Comparison of ENCODE assay signal across 15 cellular contexts in genomic region chr6:111683126-111683525, GRCh38.
DNase-seq lines count a peak whose midpoint lies in the region; ATAC-seq and TF ChIP-seq lines count a peak whose summit lies in the region.
"Had no signal": no experiment of that assay in that cellular context is flagged by ENCODE, and none has a peak within 500 bp of the region (broad histone marks: within the 10 kb centered on the region; RNA-seq: fewer than 3 reads in every experiment).

No MANE protein-coding gene starts in this region.

- DNase-seq in activated naive CD8-positive, alpha-beta T cell treated with anti-CD3 and anti-CD28 coated beads, Interleukin-2, amount 50 U/mL, for 24 hours = no peak
- DNase-seq in endothelial cell (ENCODE audit: low spot score) = no peak
- DNase-seq in osteoblast (ENCODE audit: insufficient read length, low spot score, missing footprints) = no peak
- DNase-seq in upper lobe of right lung = no peak
- DNase-seq in inferior parietal cortex (ENCODE audit: extremely low spot score) = no peak
- no peak for DNase-seq in left colon
- no peak for DNase-seq in NCI-H2171 treated with DMSO at 0.1 percent for 48 hours (lab: John Stamatoyannopoulos, UW)
- DNase-seq: body of pancreas; islet precursor cell; NCI-H2081 treated with DMSO at 0.1 percent for 48 hours; stimulated activated naive B cell treated with anti-CD40 and anti-IgM and Interleukin-4, amounts not matched to agents 10 μg/mL and 1 μg/mL and 100 μg/mL, for 72 hours had no signal

- H3K4me2 ChIP-seq in osteoblast (ENCODE audit: insufficient read depth, low read length) = peak overlapping the region; percentile 36
- H3K4me2 ChIP-seq: KMS-11 had no signal

- H3K27ac ChIP-seq in osteoblast (ENCODE audit: low read depth, low read length) = peak overlapping the region; percentile 92
- H3K27ac ChIP-seq in upper lobe of right lung = peak overlapping the region; percentile 70
- H3K27ac ChIP-seq: KMS-11 had no signal

- peaks cover 68% of the 10 kb centered on the region for H3K4me1 Mint-ChIP-seq in activated naive CD8-positive, alpha-beta T cell (ENCODE audit: low read depth)
- peaks cover 64% of the 10 kb centered on the region for H3K4me1 Mint-ChIP-seq in activated naive CD8-positive, alpha-beta T cell treated with anti-CD3 and anti-CD28 coated beads, Interleukin-2, amount 50 U/mL, for 24 hours
- H3K4me1 Mint-ChIP-seq in endothelial cell (ENCODE audit: unreplicated experiment) = peaks cover 51% of the 10 kb centered on the region

- peaks cover 27% of the 10 kb centered on the region for H3K36me3 ChIP-seq in osteoblast (ENCODE audit: insufficient read depth, low read length)
- H3K36me3 ChIP-seq in upper lobe of right lung = no peaks in the 10 kb centered on the region

- peak overlapping the region; percentile 72 for H3K27ac Mint-ChIP-seq in activated naive CD8-positive, alpha-beta T cell
- H3K27ac Mint-ChIP-seq in activated naive CD8-positive, alpha-beta T cell treated with anti-CD3 and anti-CD28 coated beads, Interleukin-2, amount 50 U/mL, for 24 hours = no peak overlapping the region
- peak overlapping the region; percentile 81 for H3K27ac Mint-ChIP-seq in endothelial cell (ENCODE audit: unreplicated experiment)
- H3K27ac Mint-ChIP-seq: stimulated activated naive B cell treated with anti-CD40 and anti-IgM and Interleukin-4, amounts not matched to agents 10 μg/mL and 1 μg/mL and 100 μg/mL, for 72 hours had no signal

- H3K9me3 ChIP-seq in osteoblast (ENCODE audit: low read depth, low read length) (no peaks in the 10 kb centered on the region), upper lobe of right lung (no peaks in the 10 kb centered on the region)
- H3K9me3 ChIP-seq: body of pancreas had no signal

- no peaks in the 10 kb centered on the region for H3K27me3 ChIP-seq in osteoblast (ENCODE audit: insufficient read depth, low read length)
- no peaks in the 10 kb centered on the region for H3K27me3 ChIP-seq in upper lobe of right lung
- H3K27me3 ChIP-seq: body of pancreas had no signal

- peaks cover 6% of the 10 kb centered on the region for H4K20me1 ChIP-seq in osteoblast (ENCODE audit: insufficient read depth, low read length)

- H3K36me3 Mint-ChIP-seq in activated naive CD8-positive, alpha-beta T cell = peaks cover 29% of the 10 kb centered on the region
- H3K36me3 Mint-ChIP-seq in activated naive CD8-positive, alpha-beta T cell treated with anti-CD3 and anti-CD28 coated beads, Interleukin-2, amount 50 U/mL, for 24 hours (ENCODE audit: low read depth) = peaks cover 86% of the 10 kb centered on the region
- H3K36me3 Mint-ChIP-seq in endothelial cell (ENCODE audit: low read depth, unreplicated experiment) = peaks cover 69% of the 10 kb centered on the region

- TF ChIP-seq CTCF in endothelial cell (IDR thresholded peaks at IDR 0.05; ENCODE audit: unreplicated experiment) (no peak), osteoblast (IDR thresholded peaks at IDR 0.05; ENCODE audit: extremely low read depth, low read depth, low read length) (no peak), upper lobe of right lung (IDR thresholded peaks at IDR 0.05) (no peak)

- H3K4me3 ChIP-seq in osteoblast (ENCODE audit: insufficient read depth, low read length) = no peak overlapping the region
- H3K4me3 ChIP-seq in upper lobe of right lung = no peak overlapping the region
- H3K4me3 ChIP-seq: body of pancreas had no signal

- H3K4me1 ChIP-seq in osteoblast (ENCODE audit: insufficient read depth, low read length) = peaks cover 29% of the 10 kb centered on the region
- H3K4me1 ChIP-seq in upper lobe of right lung = peaks cover 41% of the 10 kb centered on the region

- no peaks in the 10 kb centered on the region for H3K27me3 Mint-ChIP-seq in activated naive CD8-positive, alpha-beta T cell
- H3K27me3 Mint-ChIP-seq in activated naive CD8-positive, alpha-beta T cell treated with anti-CD3 and anti-CD28 coated beads, Interleukin-2, amount 50 U/mL, for 24 hours = no peaks in the 10 kb centered on the region
- H3K27me3 Mint-ChIP-seq in endothelial cell (ENCODE audit: unreplicated experiment) = peaks cover 10% of the 10 kb centered on the region
- H3K27me3 Mint-ChIP-seq: stimulated activated naive B cell treated with anti-CD40 and anti-IgM and Interleukin-4, amounts not matched to agents 10 μg/mL and 1 μg/mL and 100 μg/mL, for 72 hours had no signal

- no peaks in the 10 kb centered on the region for H3K9me3 Mint-ChIP-seq in activated naive CD8-positive, alpha-beta T cell (ENCODE audit: low read depth)
- no peaks in the 10 kb centered on the region for H3K9me3 Mint-ChIP-seq in activated naive CD8-positive, alpha-beta T cell treated with anti-CD3 and anti-CD28 coated beads, Interleukin-2, amount 50 U/mL, for 24 hours
- no peaks in the 10 kb centered on the region for H3K9me3 Mint-ChIP-seq in endothelial cell (ENCODE audit: unreplicated experiment)
- H3K9me3 Mint-ChIP-seq: neural crest cell; stimulated activated naive B cell treated with anti-CD40 and anti-IgM and Interleukin-4, amounts not matched to agents 10 μg/mL and 1 μg/mL and 100 μg/mL, for 72 hours had no signal

- no peak overlapping the region for H2AFZ ChIP-seq in osteoblast (ENCODE audit: low read length)

- no peak for ATAC-seq in activated naive CD8-positive, alpha-beta T cell treated with anti-CD3 and anti-CD28 coated beads, Interleukin-2, amount 50 U/mL, for 24 hours
- no peak for ATAC-seq in upper lobe of right lung
- no peak for ATAC-seq in left colon
- ATAC-seq: HCT116; stimulated activated naive B cell treated with anti-CD40 and anti-IgM and Interleukin-4, amounts not matched to agents 10 μg/mL and 1 μg/mL and 100 μg/mL, for 72 hours had no signal

- peaks cover 6% of the 10 kb centered on the region for H3K79me2 ChIP-seq in osteoblast (ENCODE audit: insufficient read depth, low read length)

- intact Hi-C loops in upper lobe of right lung (cut with DNase I) = no loop called here
- intact Hi-C loops in left colon (cut with DNase I, micrococcal nuclease) = no loop called here

- H3K4me3 Mint-ChIP-seq in activated naive CD8-positive, alpha-beta T cell = peak overlapping the region; percentile 6
- no peak overlapping the region for H3K4me3 Mint-ChIP-seq in activated naive CD8-positive, alpha-beta T cell treated with anti-CD3 and anti-CD28 coated beads, Interleukin-2, amount 50 U/mL, for 24 hours
- H3K4me3 Mint-ChIP-seq in endothelial cell (ENCODE audit: unreplicated experiment) = no peak overlapping the region
- H3K4me3 Mint-ChIP-seq: neural crest cell; stimulated activated naive B cell treated with anti-CD40 and anti-IgM and Interleukin-4, amounts not matched to agents 10 μg/mL and 1 μg/mL and 100 μg/mL, for 72 hours had no signal
